16 cellular contexts compared by ENCODE assay signal in the genomic region with DNA sequence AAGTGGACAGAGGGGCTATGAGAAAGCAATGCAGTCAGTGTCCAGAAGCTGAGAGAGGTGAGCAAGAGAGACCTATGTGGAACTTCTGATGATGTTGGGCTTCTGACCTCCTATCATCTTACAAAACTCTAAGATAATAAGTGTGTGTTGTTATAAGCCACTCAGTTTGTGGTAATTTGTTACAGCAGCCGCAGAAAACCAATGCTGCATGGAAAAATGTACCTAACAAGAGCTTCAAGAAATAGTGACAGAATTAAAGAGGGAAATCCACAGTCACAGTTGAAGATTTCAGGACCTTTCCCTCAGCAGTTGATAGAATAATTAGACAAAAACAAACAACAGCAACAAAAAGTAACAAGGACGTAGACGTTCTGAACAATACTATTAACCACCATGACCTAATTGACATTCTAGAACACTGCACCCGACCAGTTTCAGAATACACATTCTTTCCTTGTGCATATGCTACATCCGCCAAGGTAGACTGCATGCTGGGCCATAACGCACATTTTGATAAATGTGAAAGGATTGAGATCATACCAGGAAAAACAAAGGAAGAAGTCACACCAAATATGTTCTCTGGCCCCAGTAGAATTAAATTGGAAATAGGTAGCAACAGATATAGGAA. TPM values are rescaled to one million over a fixed set of nuclear protein-coding genes. Genes with fewer than 3 reads are reported as not detected.
A peak's percentile ranks its signal among the peaks of the same experiment; 100 is the strongest.
DNase-seq lines count a peak whose midpoint lies in the region; ATAC-seq lines count a peak whose summit lies in the region.
"Had no signal": no experiment of that assay in that cellular context is flagged by ENCODE, and none has a peak within 500 bp of the region (broad histone marks: within the 10 kb centered on the region; RNA-seq: fewer than 3 reads in every experiment).

No MANE protein-coding gene starts in this region.

- POLR2A ChIA-PET in activated CD4-positive, alpha-beta T cell treated with anti-CD3 and anti-CD28 coated beads, Interleukin-2, amount 10 ng/mL, durations not matched to agents 7 days and 5 days (lab: Charles Lee), result no interaction called here

- H3K9me3 Mint-ChIP-seq in activated CD4-positive, alpha-beta T cell treated with anti-CD3 and anti-CD28 coated beads, Interleukin-2, amount 10 ng/mL, durations not matched to agents 7 days and 5 days, result no peaks in the 10 kb centered on the region
- H3K9me3 Mint-ChIP-seq in immature natural killer cell, result no peaks in the 10 kb centered on the region

- peak; percentile 40 for DNase-seq in stimulated activated CD4-positive, alpha-beta T cell treated with anti-CD3 and anti-CD28 coated beads, Interleukin-15, amount 100 ng/mL, for 24 hours
- DNase-seq in stimulated activated CD4-positive, alpha-beta T cell treated with anti-CD3 and anti-CD28 coated beads, Interleukin-12 subunit alpha, Interleukin-12 subunit beta, amount 100 ng/mL, for 4 hours, result no peak
- DNase-seq in activated CD4-positive, alpha-beta T cell treated with anti-CD3 and anti-CD28 coated beads, Interleukin-2, amount 10 ng/mL, durations not matched to agents 7 days and 5 days, result no peak
- DNase-seq in immature natural killer cell, result peak in 1 of 3 donors; percentile 48
- DNase-seq in Right ventricle myocardium superior, result no peak
- no peak for DNase-seq in right cardiac atrium
- DNase-seq: cerebellar nuclear complex, foreskin melanocyte, GOT3, left ventricle myocardium superior, NCI-H1092, SHP77, T-helper 9 cell had no signal

- CTCF ChIA-PET in activated CD4-positive, alpha-beta T cell treated with anti-CD3 and anti-CD28 coated beads, Interleukin-2, amount 10 ng/mL, durations not matched to agents 7 days and 5 days (lab: Charles Lee), result interaction anchor here (1.0 kb wide), 2 partner anchors 19 to 23 kb away, joined by 3 read pairs; no protein-coding TSS in a partner anchor

- H3K27ac ChIP-seq in thymus (ENCODE audit: low read depth) (peak overlapping the region; percentile 48), right cardiac atrium (ENCODE audit: low read length) (no peak overlapping the region)
- H3K27ac ChIP-seq: neural progenitor cell had no signal

- H3K27me3 ChIP-seq in thymus (ENCODE audit: control insufficient read depth, insufficient read depth) (no peaks in the 10 kb centered on the region), right cardiac atrium (ENCODE audit: control insufficient read depth, insufficient read depth) (no peaks in the 10 kb centered on the region)
- H3K27me3 ChIP-seq: neural progenitor cell had no signal

- ATAC-seq in HG03342 (IDR thresholded peaks at IDR 0.05; ENCODE audit: unreplicated experiment), result no peak
- ATAC-seq in Right ventricle myocardium superior (ENCODE audit: poor library complexity), result no peak
- ATAC-seq in right cardiac atrium, result no peak
- ATAC-seq: left ventricle myocardium superior had no signal

- H3K4me3 ChIP-seq in thymus (ENCODE audit: low read length), result no peak overlapping the region
- no peak overlapping the region for H3K4me3 ChIP-seq in right cardiac atrium (ENCODE audit: low read length)
- H3K4me3 ChIP-seq: neural progenitor cell had no signal

- peak overlapping the region; percentile 98 for H3K27ac Mint-ChIP-seq in activated CD4-positive, alpha-beta T cell treated with anti-CD3 and anti-CD28 coated beads, Interleukin-2, amount 10 ng/mL, durations not matched to agents 7 days and 5 days
- peak overlapping the region; percentile 98 to 100 (median 100) for H3K27ac Mint-ChIP-seq in immature natural killer cell
- H3K27ac Mint-ChIP-seq: neural progenitor cell had no signal

- peaks cover 34% of the 10 kb centered on the region for H3K4me1 ChIP-seq in thymus (ENCODE audit: control insufficient read depth, insufficient read depth, low read length)
- peaks cover 17% of the 10 kb centered on the region for H3K4me1 ChIP-seq in right cardiac atrium (ENCODE audit: control insufficient read depth, insufficient read depth, low read length)
- H3K4me1 ChIP-seq: neural progenitor cell had no signal

- H3K4me1 Mint-ChIP-seq in activated CD4-positive, alpha-beta T cell treated with anti-CD3 and anti-CD28 coated beads, Interleukin-2, amount 10 ng/mL, durations not matched to agents 7 days and 5 days, result peaks cover 59% of the 10 kb centered on the region
- peaks cover 91 to 100% of the 10 kb centered on the region in 2 donors for H3K4me1 Mint-ChIP-seq in immature natural killer cell

- H3K9me3 ChIP-seq in thymus (ENCODE audit: control insufficient read depth) (no peaks in the 10 kb centered on the region), right cardiac atrium (ENCODE audit: control insufficient read depth, low read length) (no peaks in the 10 kb centered on the region)

- WGBS in thymus, result 88% methylated on average over 6 of the region's 6 CpGs
- 90% methylated on average over 6 of the region's 6 CpGs for WGBS in right cardiac atrium

- peak overlapping the region; percentile 75 for H3K4me3 Mint-ChIP-seq in activated CD4-positive, alpha-beta T cell treated with anti-CD3 and anti-CD28 coated beads, Interleukin-2, amount 10 ng/mL, durations not matched to agents 7 days and 5 days
- peak overlapping the region; percentile 68 to 89 (median 75) for H3K4me3 Mint-ChIP-seq in immature natural killer cell
- H3K4me3 Mint-ChIP-seq: neural progenitor cell had no signal

- H3K27me3 Mint-ChIP-seq in activated CD4-positive, alpha-beta T cell treated with anti-CD3 and anti-CD28 coated beads, Interleukin-2, amount 10 ng/mL, durations not matched to agents 7 days and 5 days, result no peaks in the 10 kb centered on the region
- H3K27me3 Mint-ChIP-seq in immature natural killer cell (ENCODE audit: low read depth in 3 of 3), result peaks cover 15 to 33% (median 23%) of the 10 kb centered on the region in 3 donors

- no peaks in the 10 kb centered on the region for H3K36me3 ChIP-seq in thymus (ENCODE audit: control insufficient read depth, insufficient read depth)
- H3K36me3 ChIP-seq: neural progenitor cell had no signal

- H3K36me3 Mint-ChIP-seq in activated CD4-positive, alpha-beta T cell treated with anti-CD3 and anti-CD28 coated beads, Interleukin-2, amount 10 ng/mL, durations not matched to agents 7 days and 5 days (ENCODE audit: low read depth), result peaks cover 34% of the 10 kb centered on the region
- peaks cover 3 to 10% (median 4%) of the 10 kb centered on the region in 3 donors for H3K36me3 Mint-ChIP-seq in immature natural killer cell

- intact Hi-C loops in Right ventricle myocardium superior (cut with DNase I), result no loop called here
- intact Hi-C loops in right cardiac atrium (cut with DNase I), result no loop called here

RNA-seq across cellular contexts. Expression of a gene that starts 1.8 kb away (rescaled TPM):
- total RNA-seq in activated CD4-positive, alpha-beta T cell treated with anti-CD3 and anti-CD28 coated beads, Interleukin-2, amount 10 ng/mL, durations not matched to agents 7 days and 5 days, result 1,000 to 10,000 TPM; 1,017 to 1,048 TPM
- 100 to 1,000 TPM in 1 of 3 donors, 10 to 100 TPM in 2; 56.8 to 135 (median 76.3) TPM for polyA plus RNA-seq in immature natural killer cell
- 233 TPM for polyA plus RNA-seq in thymus
- 36.2 TPM for total RNA-seq in Right ventricle myocardium superior
- 10 to 100 TPM; 68.1 to 74.8 (median 71.5) TPM for total RNA-seq in right cardiac atrium
- 46.6 TPM for polyA plus RNA-seq in right cardiac atrium

Comparison
In these comparisons a context has a peak if more than half of its experiments do, and no peak if none do; other contexts are left out.
1. RNA of a gene that starts 1.8 kb away (total RNA-seq): 1,017 to 1,048 TPM in activated CD4-positive, alpha-beta T cell treated with anti-CD3 and anti-CD28 coated beads, Interleukin-2, amount 10 ng/mL, durations not matched to agents 7 days and 5 days; 68.1 to 74.8 TPM in right cardiac atrium and 36.2 TPM in Right ventricle myocardium superior (single experiment); every median in the first group is over 10 times any median in the second.